Comparison of ENCODE assay signal across 20 cellular contexts in the genomic region with DNA sequence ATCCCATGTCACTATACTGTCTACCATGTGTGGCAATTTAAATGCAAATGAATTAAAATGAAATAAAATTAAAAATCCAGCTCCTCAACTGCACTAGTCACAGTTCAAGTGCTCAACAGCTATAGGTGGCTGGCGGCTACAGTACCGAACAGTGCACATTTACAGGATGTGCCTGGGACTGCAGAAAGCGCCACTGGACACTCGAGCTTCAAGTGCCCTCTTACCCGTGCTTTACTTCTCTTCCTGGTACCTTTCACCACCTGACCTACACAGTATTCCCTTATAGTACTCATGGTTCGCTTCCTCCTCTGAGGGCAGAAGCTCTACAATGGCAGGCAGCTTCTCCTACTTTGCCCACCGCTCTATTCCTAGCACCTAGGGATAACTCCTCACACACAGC.
"Had no signal": no experiment of that assay in that cellular context is flagged by ENCODE, and none has a peak within 500 bp of the region (broad histone marks: within the 10 kb centered on the region; RNA-seq: fewer than 3 reads in every experiment).

No MANE protein-coding gene starts in this region.

- H3K27ac ChIP-seq: esophagus muscularis mucosa, thoracic aorta had no signal

- H3K4me3 ChIP-seq: esophagus muscularis mucosa, thoracic aorta had no signal

- H3K4me1 Mint-ChIP-seq: mesothelial cell of epicardium; stimulated activated naive B cell treated with anti-CD40 and anti-IgM and Interleukin-4, amounts not matched to agents 10 μg/mL and 1 μg/mL and 100 μg/mL, for 72 hours had no signal

- H3K27me3 ChIP-seq: esophagus muscularis mucosa had no signal

- H3K27ac Mint-ChIP-seq: activated CD4-positive, alpha-beta T cell treated with anti-CD3 and anti-CD28 coated beads for 36 hours; activated T-helper 1 cell treated with anti-CD3 and anti-CD28 coated beads, Interleukin-12 subunit alpha, Interleukin-12 subunit beta, Interleukin-2, Interleukin-4 antibody, amounts not matched to agents 30 ng/mL and 10 ng/mL and 1 ng/mL, durations not matched to agents 14 hours and 24 hours and 36 hours; mesothelial cell of epicardium; natural killer cell treated with Interleukin-12 subunit alpha and Interleukin-12 subunit beta and Interleukin-15 and Interleukin-18, amount 100 ng/mL, for 72 hours; stimulated activated naive B cell treated with anti-CD40 and anti-IgM and Interleukin-4, amounts not matched to agents 10 μg/mL and 1 μg/mL and 100 μg/mL, for 72 hours had no signal

- H3K9me3 Mint-ChIP-seq: activated naive CD4-positive, alpha-beta T cell treated with anti-CD3 and anti-CD28 coated beads, Interleukin-2, amount 50 U/mL, for 72 hours; activated T-helper 1 cell treated with anti-CD3 and anti-CD28 coated beads, Interleukin-12 subunit alpha, Interleukin-12 subunit beta, Interleukin-2, Interleukin-4 antibody, amounts not matched to agents 30 ng/mL and 10 ng/mL and 1 ng/mL, durations not matched to agents 14 hours and 24 hours and 36 hours; mesothelial cell of epicardium; natural killer cell treated with Interleukin-12 subunit alpha and Interleukin-12 subunit beta and Interleukin-15 and Interleukin-18, amount 100 ng/mL, for 72 hours; stimulated activated naive B cell treated with anti-CD40 and anti-IgM and Interleukin-4, amounts not matched to agents 10 μg/mL and 1 μg/mL and 100 μg/mL, for 72 hours; WTC11 had no signal

- ATAC-seq: activated CD4-positive, alpha-beta T cell treated with anti-CD3 and anti-CD28 coated beads for 36 hours; activated naive CD4-positive, alpha-beta T cell treated with anti-CD3 and anti-CD28 coated beads, Interleukin-2, amount 50 U/mL, for 72 hours; left colon; natural killer cell treated with Interleukin-12 subunit alpha and Interleukin-12 subunit beta and Interleukin-15 and Interleukin-18, amount 100 ng/mL, for 72 hours; stimulated activated naive B cell treated with anti-CD40 and anti-IgM and Interleukin-4, amounts not matched to agents 10 μg/mL and 1 μg/mL and 100 μg/mL, for 72 hours; WTC11 had no signal

- H3K36me3 ChIP-seq: esophagus muscularis mucosa, thoracic aorta had no signal

- FAIRE-seq: endothelial cell of umbilical vein, TTC549 had no signal

- H3K27me3 Mint-ChIP-seq: activated CD4-positive, alpha-beta T cell treated with anti-CD3 and anti-CD28 coated beads for 36 hours; natural killer cell treated with Interleukin-12 subunit alpha and Interleukin-12 subunit beta and Interleukin-15 and Interleukin-18, amount 100 ng/mL, for 72 hours; stimulated activated naive B cell treated with anti-CD40 and anti-IgM and Interleukin-4, amounts not matched to agents 10 μg/mL and 1 μg/mL and 100 μg/mL, for 72 hours had no signal

- H3K9me3 ChIP-seq: esophagus muscularis mucosa, thoracic aorta had no signal

- DNase-seq: activated CD4-positive, alpha-beta T cell treated with anti-CD3 and anti-CD28 coated beads for 36 hours; activated CD4-positive, alpha-beta T cell treated with anti-CD3 and anti-CD28 coated beads, Interleukin-2, amount 50 U/mL, for 48 hours; activated gamma-delta T cell treated with Interleukin-2 at 50 U/mL for 16 hours; dermis blood vessel endothelial cell; effector memory CD4-positive, alpha-beta T cell; hypothalamus; islet precursor cell; left colon; nucleus accumbens; retina; stimulated activated naive B cell treated with anti-CD40 and anti-IgM and Interleukin-4, amounts not matched to agents 10 μg/mL and 1 μg/mL and 100 μg/mL, for 72 hours had no signal

- H3K36me3 Mint-ChIP-seq: activated naive CD4-positive, alpha-beta T cell treated with anti-CD3 and anti-CD28 coated beads, Interleukin-2, amount 50 U/mL, for 72 hours; natural killer cell treated with Interleukin-12 subunit alpha and Interleukin-12 subunit beta and Interleukin-15 and Interleukin-18, amount 100 ng/mL, for 72 hours had no signal

- H3K4me3 Mint-ChIP-seq: activated CD4-positive, alpha-beta T cell treated with anti-CD3 and anti-CD28 coated beads for 36 hours; activated T-helper 1 cell treated with anti-CD3 and anti-CD28 coated beads, Interleukin-12 subunit alpha, Interleukin-12 subunit beta, Interleukin-2, Interleukin-4 antibody, amounts not matched to agents 30 ng/mL and 10 ng/mL and 1 ng/mL, durations not matched to agents 14 hours and 24 hours and 36 hours; mesothelial cell of epicardium; natural killer cell treated with Interleukin-12 subunit alpha and Interleukin-12 subunit beta and Interleukin-15 and Interleukin-18, amount 100 ng/mL, for 72 hours; stimulated activated naive B cell treated with anti-CD40 and anti-IgM and Interleukin-4, amounts not matched to agents 10 μg/mL and 1 μg/mL and 100 μg/mL, for 72 hours; WTC11 had no signal
